Comparison of ENCODE assay signal across 13 cellular contexts in genomic region chr1:178650950-178651461, GRCh38.
DNase-seq lines count a peak whose midpoint lies in the region; ATAC-seq and TF ChIP-seq lines count a peak whose summit lies in the region.
"Had no signal": no experiment of that assay in that cellular context is flagged by ENCODE, and none has a peak within 500 bp of the region (broad histone marks: within the 10 kb centered on the region; RNA-seq: fewer than 3 reads in every experiment).

No MANE protein-coding gene starts in this region.

- H3K9ac ChIP-seq in IMR-90 (ENCODE audit: low read depth, low read length) = peak overlapping the region; percentile 66

- H3K36me3 ChIP-seq in IMR-90 (ENCODE audit: control insufficient read depth, insufficient read depth, low read length) = no peaks in the 10 kb centered on the region

- H3K79me1 ChIP-seq in IMR-90 (ENCODE audit: low read depth in 1 of 2, low read length in 2 of 2) = peaks cover 0 to 4% of the 10 kb centered on the region in 2 experiments; a peak in 2 of 4 replicates

- dilution Hi-C loops in IMR-90 (cut with HindIII; ENCODE audit: low sequenced_read_pairs, unreplicated experiment) = no loop called here

- peak overlapping the region; percentile 97 for H2BK120ac ChIP-seq in IMR-90 (ENCODE audit: low read depth, low read length)

- H3K4ac ChIP-seq in IMR-90 (ENCODE audit: low read depth, low read length) = peak overlapping the region; percentile 97

- in situ Hi-C loops in IMR-90 (cut with MboI; ENCODE audit: low sequenced_read_pairs) (no loop called here), astrocyte of the spinal cord (cut with HindIII; ENCODE audit: low sequenced_read_pairs) (no loop called here)

- no peak overlapping the region for H2AK9ac ChIP-seq in IMR-90 (replicated peaks; ENCODE audit: low read depth, low read length, poor library complexity)

- peak overlapping the region; percentile 94 for H3K14ac ChIP-seq in IMR-90 (replicated peaks; ENCODE audit: low read depth, low read length)

- peak overlapping the region; percentile 75 for H3K56ac ChIP-seq in IMR-90 (ENCODE audit: extremely low read depth, insufficient read depth, low read length)

- CTCF ChIA-PET in IMR-90 (lab: Yijun Ruan, JAX) = interaction anchor here (0.6 to 1.6 kb wide), 2 partner anchors 39 to 108 kb away, joined by 3 to 5 read pairs; no protein-coding TSS in a partner anchor

- TF ChIP-seq POLR2A in IMR-90 (IDR thresholded peaks at IDR 0.05; ENCODE audit: low read depth, low read length) = no peak

- peak overlapping the region; percentile 98 for H2AK5ac ChIP-seq in IMR-90 (ENCODE audit: low read depth, low read length)

- ATAC-seq in IMR-90 (ENCODE audit: low read depth) (peak; percentile 53), HG03520 (IDR thresholded peaks at IDR 0.05; ENCODE audit: unreplicated experiment) (no peak), GM21367 (IDR thresholded peaks at IDR 0.05; ENCODE audit: unreplicated experiment) (no peak)

- DNase-seq in A172 (ENCODE audit: low spot score) = peak; percentile 16
- peak; percentile 71 for DNase-seq in IMR-90
- DNase-seq in astrocyte of the spinal cord (ENCODE audit: low read depth, low spot score) = peak; percentile 23
- DNase-seq in medulla oblongata (ENCODE audit: extremely low spot score) = peak; percentile 27
- no peak for DNase-seq in activated CD4-positive, CD25-positive, alpha-beta regulatory T cell treated with anti-CD3 and anti-CD28 coated beads, Interleukin-2, amount 50 U/mL, for 72 hours
- no peak for DNase-seq in RPMI8226
- DNase-seq: activated T-cell treated with anti-CD3 and anti-CD28 coated beads for 4 hours, GDM1, MV-4-11, NCI-H446, SHP77 had no signal

- no peaks in the 10 kb centered on the region for H3K9me3 ChIP-seq in IMR-90 (ENCODE audit: control insufficient read depth, insufficient read depth, low read length)

- peaks cover 20% of the 10 kb centered on the region for H3K4me1 ChIP-seq in IMR-90 (ENCODE audit: control insufficient read depth, insufficient read depth, low read length)

- no peak for TF ChIP-seq RAD21 in IMR-90 (IDR thresholded peaks at IDR 0.05; ENCODE audit: low read length)

- intact Hi-C loops in IMR-90 (cut with micrococcal nuclease) = no loop called here

- H3K4me3 ChIP-seq in IMR-90 (ENCODE audit: insufficient read depth, low read depth, low read length) (no peak overlapping the region), astrocyte of the spinal cord (ENCODE audit: low read depth, low read length) (no peak overlapping the region)

- H3K18ac ChIP-seq in IMR-90 (ENCODE audit: low read depth, low read length) = peak overlapping the region; percentile 86

- peak overlapping the region; percentile 73 for H2AFZ ChIP-seq in IMR-90 (replicated peaks; ENCODE audit: low read length, poor library complexity)

- H3K4me2 ChIP-seq in IMR-90 (ENCODE audit: low read depth, low read length) = peak overlapping the region; percentile 40

- 37% methylated on average over 2 of the region's 4 CpGs; no CpG with 5 or more reads in 1 of the 2 experiments for WGBS in IMR-90 (ENCODE audit: extremely low coverage in 2 of 2, insufficient read length in 1 of 2), 2 experiments

- H2BK20ac ChIP-seq in IMR-90 (ENCODE audit: low read depth, low read length) = peak overlapping the region; percentile 92

- no peak for TF ChIP-seq CTCF in IMR-90 (conservative IDR thresholded peaks at IDR 0.05; ENCODE audit: low read depth, low read length)
- TF ChIP-seq CTCF in astrocyte of the spinal cord (IDR thresholded peaks at IDR 0.05; ENCODE audit: low read depth, low read length) = no peak

- H3K27ac ChIP-seq in IMR-90 (ENCODE audit: insufficient read depth, low read length) = peak overlapping the region; percentile 75

- no peaks in the 10 kb centered on the region for H4K20me1 ChIP-seq in IMR-90 (ENCODE audit: insufficient read depth, low read length)

- peak overlapping the region; percentile 90 for H3K23ac ChIP-seq in IMR-90 (ENCODE audit: low read depth, low read length)

- peak overlapping the region; percentile 79 for H4K5ac ChIP-seq in IMR-90 (ENCODE audit: low read depth, low read length)

- POLR2A ChIA-PET in IMR-90 (lab: Charles Lee; ENCODE audit: unreplicated experiment) = interaction anchor here (0.6 kb wide), 1 partner anchor 74 kb away, joined by 4 read pairs; no protein-coding TSS in a partner anchor

- peaks cover 27% of the 10 kb centered on the region for H3K9me1 ChIP-seq in IMR-90 (ENCODE audit: insufficient read depth, low read length)

- no peaks in the 10 kb centered on the region for H3K27me3 ChIP-seq in IMR-90 (ENCODE audit: control insufficient read depth, insufficient read depth, low read length)

- peak overlapping the region; percentile 100 for H2BK15ac ChIP-seq in IMR-90 (ENCODE audit: low read depth, low read length)

- BruUV-seq in IMR-90 (replicated peaks; lab: Mats Ljungman, UMichigan) = no TSS peak

- peak overlapping the region; percentile 83 to 95 for H4K8ac ChIP-seq in IMR-90 (ENCODE audit: low read depth in 2 of 2, low read length in 2 of 2)

- H2BK5ac ChIP-seq in IMR-90 (ENCODE audit: low read depth, low read length, poor library complexity, severe bottlenecking) = peak overlapping the region; percentile 82

- H4K91ac ChIP-seq in IMR-90 (ENCODE audit: insufficient read depth, low read depth, low read length) = peak overlapping the region; percentile 96

TF ChIP-seq in IMR-90, 13 proteins besides CTCF, POLR2A, EP300 and RAD21:
- TF ChIP-seq FOS (IDR thresholded peaks at IDR 0.05; ENCODE audit: low read depth, low read length) (no peak), CEBPB (IDR thresholded peaks at IDR 0.05; ENCODE audit: low read depth, low read length) (no peak), RFX5 (IDR thresholded peaks at IDR 0.05; ENCODE audit: low read depth, low read length) (no peak), MAZ (IDR thresholded peaks at IDR 0.05; ENCODE audit: borderline replicate concordance, low read depth, low read length) (no peak), CHD1 (IDR thresholded peaks at IDR 0.05; ENCODE audit: low read depth, low read length) (no peak), RCOR1 (IDR thresholded peaks at IDR 0.05; ENCODE audit: insufficient replicate concordance, low read length) (no peak), MAFK (IDR thresholded peaks at IDR 0.05; ENCODE audit: low read depth, low read length) (no peak), MXI1 (IDR thresholded peaks at IDR 0.05; ENCODE audit: borderline replicate concordance, low read depth, low read length) (no peak), USF2 (IDR thresholded peaks at IDR 0.05; ENCODE audit: low read depth, low read length) (no peak)

Comparison
In these comparisons a context has a peak if more than half of its experiments do, and no peak if none do; other contexts are left out.
1. DNase-seq: peak in A172 (single experiment), IMR-90 (single experiment), astrocyte of the spinal cord (single experiment) and medulla oblongata (single experiment); none in activated CD4-positive, CD25-positive, alpha-beta regulatory T cell treated with anti-CD3 and anti-CD28 coated beads, Interleukin-2, amount 50 U/mL, for 72 hours (single experiment) and RPMI8226 (single experiment).